ENCODE assay signal across 1 cellular context in the genomic region with DNA sequence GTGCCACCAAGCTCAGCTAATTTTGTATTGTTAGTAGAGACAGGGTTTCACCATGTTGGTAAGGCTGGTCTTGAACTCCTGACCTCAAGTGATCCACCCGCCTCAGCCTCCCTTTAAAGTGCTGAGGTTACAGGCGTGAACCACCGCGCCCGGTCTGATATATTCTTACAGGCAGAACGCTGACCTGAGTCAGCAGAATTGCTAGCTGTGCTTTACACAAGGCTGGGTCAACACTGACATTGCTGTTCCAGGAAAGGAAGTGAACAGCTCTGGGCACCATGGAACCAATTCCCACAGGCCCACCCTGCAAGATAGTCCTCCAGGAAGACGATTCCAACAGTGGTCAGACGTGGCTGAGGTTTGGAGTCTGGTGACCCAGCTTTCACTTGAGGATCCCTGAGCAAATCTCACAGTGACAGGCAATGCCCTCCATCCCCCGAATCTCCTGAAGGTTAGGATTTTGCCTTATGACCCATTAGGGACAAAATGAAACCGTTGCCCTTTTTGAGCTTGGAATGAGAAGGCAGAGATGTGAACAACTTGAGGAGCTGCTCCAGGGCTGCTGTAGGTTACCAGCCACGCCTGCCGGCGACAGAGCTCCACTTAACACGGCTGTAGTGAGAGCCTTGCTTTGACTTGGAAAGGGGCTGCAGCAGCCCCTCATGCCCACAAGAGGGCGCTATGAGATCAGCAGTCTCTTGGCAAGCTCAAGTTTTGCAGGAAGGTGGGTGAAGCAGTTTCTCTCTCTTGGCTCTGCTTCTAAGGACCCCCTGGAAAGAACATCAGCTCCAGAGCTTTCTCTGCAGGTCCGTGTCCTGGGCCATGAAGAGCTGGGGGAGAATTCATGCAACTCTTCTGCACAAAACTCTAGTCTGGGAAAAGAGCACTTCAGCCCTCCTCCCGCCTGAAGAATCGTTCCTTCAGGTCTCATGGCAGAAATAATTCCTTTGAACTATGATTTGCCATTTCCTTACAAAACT.
TF ChIP-seq lines count a peak whose summit lies in the region.

No MANE protein-coding gene starts in this region.

TF ChIP-seq in SK-N-SH, 30 proteins besides CTCF, POLR2A, EP300 and RAD21 (continued from another document):
- TF ChIP-seq, protein P1, sequence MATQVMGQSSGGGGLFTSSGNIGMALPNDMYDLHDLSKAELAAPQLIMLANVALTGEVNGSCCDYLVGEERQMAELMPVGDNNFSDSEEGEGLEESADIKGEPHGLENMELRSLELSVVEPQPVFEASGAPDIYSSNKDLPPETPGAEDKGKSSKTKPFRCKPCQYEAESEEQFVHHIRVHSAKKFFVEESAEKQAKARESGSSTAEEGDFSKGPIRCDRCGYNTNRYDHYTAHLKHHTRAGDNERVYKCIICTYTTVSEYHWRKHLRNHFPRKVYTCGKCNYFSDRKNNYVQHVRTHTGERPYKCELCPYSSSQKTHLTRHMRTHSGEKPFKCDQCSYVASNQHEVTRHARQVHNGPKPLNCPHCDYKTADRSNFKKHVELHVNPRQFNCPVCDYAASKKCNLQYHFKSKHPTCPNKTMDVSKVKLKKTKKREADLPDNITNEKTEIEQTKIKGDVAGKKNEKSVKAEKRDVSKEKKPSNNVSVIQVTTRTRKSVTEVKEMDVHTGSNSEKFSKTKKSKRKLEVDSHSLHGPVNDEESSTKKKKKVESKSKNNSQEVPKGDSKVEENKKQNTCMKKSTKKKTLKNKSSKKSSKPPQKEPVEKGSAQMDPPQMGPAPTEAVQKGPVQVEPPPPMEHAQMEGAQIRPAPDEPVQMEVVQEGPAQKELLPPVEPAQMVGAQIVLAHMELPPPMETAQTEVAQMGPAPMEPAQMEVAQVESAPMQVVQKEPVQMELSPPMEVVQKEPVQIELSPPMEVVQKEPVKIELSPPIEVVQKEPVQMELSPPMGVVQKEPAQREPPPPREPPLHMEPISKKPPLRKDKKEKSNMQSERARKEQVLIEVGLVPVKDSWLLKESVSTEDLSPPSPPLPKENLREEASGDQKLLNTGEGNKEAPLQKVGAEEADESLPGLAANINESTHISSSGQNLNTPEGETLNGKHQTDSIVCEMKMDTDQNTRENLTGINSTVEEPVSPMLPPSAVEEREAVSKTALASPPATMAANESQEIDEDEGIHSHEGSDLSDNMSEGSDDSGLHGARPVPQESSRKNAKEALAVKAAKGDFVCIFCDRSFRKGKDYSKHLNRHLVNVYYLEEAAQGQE (IDR thresholded peaks at IDR 0.05; ENCODE audit: low read depth, low read length): no peak
- TF ChIP-seq JUND (IDR thresholded peaks at IDR 0.05): no peak
- no peak for TF ChIP-seq FOXJ3 (CRISPR knock-in tag; IDR thresholded peaks at IDR 0.05)
- no peak for TF ChIP-seq FOXM1 (IDR thresholded peaks at IDR 0.05; ENCODE audit: low read depth)
- no peak for TF ChIP-seq RCOR1 (IDR thresholded peaks at IDR 0.05; ENCODE audit: low read length)
- TF ChIP-seq POLR2AphosphoS5 (IDR thresholded peaks at IDR 0.05; ENCODE audit: low read depth, low read length): no peak
- no peak for TF ChIP-seq NFIC (IDR thresholded peaks at IDR 0.05; ENCODE audit: borderline replicate concordance)
- TF ChIP-seq TAF1 (IDR thresholded peaks at IDR 0.05; ENCODE audit: borderline replicate concordance, low read depth, low read length): no peak
- TF ChIP-seq ELF1 (IDR thresholded peaks at IDR 0.05): no peak
- no peak for TF ChIP-seq EZH2phosphoT487 (IDR thresholded peaks at IDR 0.05; ENCODE audit: borderline replicate concordance, low read depth)
- no peak for TF ChIP-seq MXI1 (IDR thresholded peaks at IDR 0.05; ENCODE audit: low read depth, low read length)
- TF ChIP-seq, protein P2, sequence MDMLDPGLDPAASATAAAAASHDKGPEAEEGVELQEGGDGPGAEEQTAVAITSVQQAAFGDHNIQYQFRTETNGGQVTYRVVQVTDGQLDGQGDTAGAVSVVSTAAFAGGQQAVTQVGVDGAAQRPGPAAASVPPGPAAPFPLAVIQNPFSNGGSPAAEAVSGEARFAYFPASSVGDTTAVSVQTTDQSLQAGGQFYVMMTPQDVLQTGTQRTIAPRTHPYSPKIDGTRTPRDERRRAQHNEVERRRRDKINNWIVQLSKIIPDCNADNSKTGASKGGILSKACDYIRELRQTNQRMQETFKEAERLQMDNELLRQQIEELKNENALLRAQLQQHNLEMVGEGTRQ (IDR thresholded peaks at IDR 0.05; ENCODE audit: borderline replicate concordance, low read depth, low read length): no peak
- TF ChIP-seq TCF12 (IDR thresholded peaks at IDR 0.05): no peak
- TF ChIP-seq GABPA (IDR thresholded peaks at IDR 0.05; ENCODE audit: low read depth): no peak
- TF ChIP-seq CHD2 (IDR thresholded peaks at IDR 0.05; ENCODE audit: low read length, partially characterized antibody): peak; percentile 17
- no peak for TF ChIP-seq RXRA (IDR thresholded peaks at IDR 0.05; ENCODE audit: borderline replicate concordance, low read depth)
- TF ChIP-seq FOSL2 (IDR thresholded peaks at IDR 0.05; ENCODE audit: borderline replicate concordance, low read depth): no peak
- TF ChIP-seq, protein P3, sequence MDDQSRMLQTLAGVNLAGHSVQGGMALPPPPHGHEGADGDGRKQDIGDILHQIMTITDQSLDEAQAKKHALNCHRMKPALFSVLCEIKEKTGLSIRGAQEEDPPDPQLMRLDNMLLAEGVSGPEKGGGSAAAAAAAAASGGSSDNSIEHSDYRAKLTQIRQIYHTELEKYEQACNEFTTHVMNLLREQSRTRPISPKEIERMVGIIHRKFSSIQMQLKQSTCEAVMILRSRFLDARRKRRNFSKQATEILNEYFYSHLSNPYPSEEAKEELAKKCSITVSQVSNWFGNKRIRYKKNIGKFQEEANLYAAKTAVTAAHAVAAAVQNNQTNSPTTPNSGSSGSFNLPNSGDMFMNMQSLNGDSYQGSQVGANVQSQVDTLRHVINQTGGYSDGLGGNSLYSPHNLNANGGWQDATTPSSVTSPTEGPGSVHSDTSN (IDR thresholded peaks at IDR 0.05): no peak
- peak; percentile 59 for TF ChIP-seq SMC3 (IDR thresholded peaks at IDR 0.05; ENCODE audit: low read depth, low read length)
- no peak for TF ChIP-seq MEF2A (IDR thresholded peaks at IDR 0.05; ENCODE audit: borderline replicate concordance, low read depth)
- TF ChIP-seq, protein P4, sequence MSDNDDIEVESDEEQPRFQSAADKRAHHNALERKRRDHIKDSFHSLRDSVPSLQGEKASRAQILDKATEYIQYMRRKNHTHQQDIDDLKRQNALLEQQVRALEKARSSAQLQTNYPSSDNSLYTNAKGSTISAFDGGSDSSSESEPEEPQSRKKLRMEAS (IDR thresholded peaks at IDR 0.05; ENCODE audit: low read depth): peak; percentile 45; the same call in 1 of the 2 replicates
